Comparison of ENCODE assay signal across 1 cellular context in the genomic region with DNA sequence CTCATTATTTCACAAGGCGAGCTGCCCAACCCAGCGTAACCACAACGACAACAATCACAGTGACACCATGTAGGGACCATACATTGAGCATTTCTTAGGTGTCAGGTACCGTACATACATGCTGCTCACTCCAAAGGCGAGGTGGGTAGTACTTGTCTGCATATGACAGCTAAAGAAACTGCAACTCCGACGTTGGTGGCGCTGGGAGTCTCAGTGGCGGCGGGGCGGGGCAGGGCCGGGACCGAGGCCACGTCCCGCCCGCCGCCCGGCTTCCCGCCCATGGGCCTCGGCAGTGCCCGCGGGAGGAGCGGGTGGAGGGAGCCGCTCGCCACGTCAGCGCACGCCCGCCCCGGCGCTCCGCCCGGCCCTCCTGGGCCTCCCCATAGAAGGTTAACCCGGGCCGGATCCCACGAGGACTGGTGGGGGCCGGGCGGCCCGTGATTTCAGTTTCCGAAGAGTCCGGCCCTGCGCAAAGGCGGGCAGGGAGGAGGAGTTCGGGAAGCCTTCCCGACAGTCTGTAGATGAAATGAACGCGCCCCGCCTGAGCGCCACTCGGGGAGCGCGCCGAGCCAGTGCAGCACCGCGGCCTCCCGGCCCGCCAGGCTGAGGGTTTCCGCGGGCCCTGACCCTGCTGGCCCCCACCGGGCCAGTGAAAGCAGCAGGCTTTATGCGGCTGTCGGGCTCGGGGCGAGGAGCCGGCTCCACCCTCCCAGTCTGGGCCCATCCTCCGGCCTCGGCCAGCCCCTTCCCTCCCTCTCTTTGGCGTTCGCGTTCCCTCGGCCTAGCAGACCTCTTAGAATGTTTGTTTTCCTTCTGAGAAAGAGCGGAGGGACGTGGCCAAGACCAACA.
A peak's percentile ranks its signal among the peaks of the same experiment; 100 is the strongest.
TF ChIP-seq lines count a peak whose summit lies in the region.

No MANE protein-coding gene starts in this region.

TF ChIP-seq in HepG2, 621 proteins besides CTCF, POLR2A, EP300 and RAD21 (continued from another document and continues in another):
- TF ChIP-seq, protein P1, sequence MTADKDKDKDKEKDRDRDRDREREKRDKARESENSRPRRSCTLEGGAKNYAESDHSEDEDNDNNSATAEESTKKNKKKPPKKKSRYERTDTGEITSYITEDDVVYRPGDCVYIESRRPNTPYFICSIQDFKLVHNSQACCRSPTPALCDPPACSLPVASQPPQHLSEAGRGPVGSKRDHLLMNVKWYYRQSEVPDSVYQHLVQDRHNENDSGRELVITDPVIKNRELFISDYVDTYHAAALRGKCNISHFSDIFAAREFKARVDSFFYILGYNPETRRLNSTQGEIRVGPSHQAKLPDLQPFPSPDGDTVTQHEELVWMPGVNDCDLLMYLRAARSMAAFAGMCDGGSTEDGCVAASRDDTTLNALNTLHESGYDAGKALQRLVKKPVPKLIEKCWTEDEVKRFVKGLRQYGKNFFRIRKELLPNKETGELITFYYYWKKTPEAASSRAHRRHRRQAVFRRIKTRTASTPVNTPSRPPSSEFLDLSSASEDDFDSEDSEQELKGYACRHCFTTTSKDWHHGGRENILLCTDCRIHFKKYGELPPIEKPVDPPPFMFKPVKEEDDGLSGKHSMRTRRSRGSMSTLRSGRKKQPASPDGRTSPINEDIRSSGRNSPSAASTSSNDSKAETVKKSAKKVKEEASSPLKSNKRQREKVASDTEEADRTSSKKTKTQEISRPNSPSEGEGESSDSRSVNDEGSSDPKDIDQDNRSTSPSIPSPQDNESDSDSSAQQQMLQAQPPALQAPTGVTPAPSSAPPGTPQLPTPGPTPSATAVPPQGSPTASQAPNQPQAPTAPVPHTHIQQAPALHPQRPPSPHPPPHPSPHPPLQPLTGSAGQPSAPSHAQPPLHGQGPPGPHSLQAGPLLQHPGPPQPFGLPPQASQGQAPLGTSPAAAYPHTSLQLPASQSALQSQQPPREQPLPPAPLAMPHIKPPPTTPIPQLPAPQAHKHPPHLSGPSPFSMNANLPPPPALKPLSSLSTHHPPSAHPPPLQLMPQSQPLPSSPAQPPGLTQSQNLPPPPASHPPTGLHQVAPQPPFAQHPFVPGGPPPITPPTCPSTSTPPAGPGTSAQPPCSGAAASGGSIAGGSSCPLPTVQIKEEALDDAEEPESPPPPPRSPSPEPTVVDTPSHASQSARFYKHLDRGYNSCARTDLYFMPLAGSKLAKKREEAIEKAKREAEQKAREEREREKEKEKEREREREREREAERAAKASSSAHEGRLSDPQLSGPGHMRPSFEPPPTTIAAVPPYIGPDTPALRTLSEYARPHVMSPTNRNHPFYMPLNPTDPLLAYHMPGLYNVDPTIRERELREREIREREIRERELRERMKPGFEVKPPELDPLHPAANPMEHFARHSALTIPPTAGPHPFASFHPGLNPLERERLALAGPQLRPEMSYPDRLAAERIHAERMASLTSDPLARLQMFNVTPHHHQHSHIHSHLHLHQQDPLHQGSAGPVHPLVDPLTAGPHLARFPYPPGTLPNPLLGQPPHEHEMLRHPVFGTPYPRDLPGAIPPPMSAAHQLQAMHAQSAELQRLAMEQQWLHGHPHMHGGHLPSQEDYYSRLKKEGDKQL (CRISPR knock-in tag; IDR thresholded peaks at IDR 0.05; ENCODE audit: low read depth): no peak
- TF ChIP-seq ZNF780A (CRISPR knock-in tag; IDR thresholded peaks at IDR 0.05) (no peak), ZNF451 (CRISPR knock-in tag; IDR thresholded peaks at IDR 0.05) (peak; percentile 66; the same call in 1 of the 2 replicates), ZNF143 (CRISPR knock-in tag; IDR thresholded peaks at IDR 0.05) (peak; percentile 49; the same call in 1 of the 2 replicates), AGO2 (optimal IDR thresholded peaks at IDR 0.05; ENCODE audit: low read depth, low read length) (peak; percentile 80), HNRNPK (IDR thresholded peaks at IDR 0.05; ENCODE audit: low read depth, low read length, poor library complexity, severe bottlenecking) (peak; percentile 55), AHR (CRISPR knock-in tag; IDR thresholded peaks at IDR 0.05) (0 out of 2 replicates have a peak, but pooled peaks have one; percentile 2), HHEX (CRISPR knock-in tag; IDR thresholded peaks at IDR 0.05) (no peak), ZNF746 (CRISPR knock-in tag; IDR thresholded peaks at IDR 0.05) (peak; percentile 88), ZNF7 (CRISPR knock-in tag; IDR thresholded peaks at IDR 0.05) (no peak; the same call in 1 of the 2 replicates), GPN1 (CRISPR knock-in tag; IDR thresholded peaks at IDR 0.05; ENCODE audit: borderline replicate concordance) (0 out of 2 replicates have a peak, but pooled peaks have one; percentile 51), GZF1 (CRISPR knock-in tag; IDR thresholded peaks at IDR 0.05) (no peak), ZNF282 (IDR thresholded peaks at IDR 0.05; ENCODE audit: partially characterized antibody) (no peak), MBD4 (IDR thresholded peaks at IDR 0.05; ENCODE audit: borderline replicate concordance, low read length) (no peak), ZFYVE20 (CRISPR knock-in tag; IDR thresholded peaks at IDR 0.05; ENCODE audit: borderline replicate concordance, low read depth) (no peak), AKAP8 (CRISPR knock-in tag; IDR thresholded peaks at IDR 0.05) (peak; percentile 54; the same call in 1 of the 2 replicates), ZNF589 (CRISPR knock-in tag; conservative IDR thresholded peaks at IDR 0.05) (no peak), SRSF1 (optimal IDR thresholded peaks at IDR 0.05; ENCODE audit: low read depth, low read length) (no peak), DNMT3B (CRISPR knock-in tag; conservative IDR thresholded peaks at IDR 0.05) (no peak), NBN (conservative IDR thresholded peaks at IDR 0.05) (no peak), MYNN (CRISPR knock-in tag; IDR thresholded peaks at IDR 0.05; ENCODE audit: low read depth) (no peak), TOE1 (CRISPR knock-in tag; IDR thresholded peaks at IDR 0.05) (no peak), ZNF772 (CRISPR knock-in tag; IDR thresholded peaks at IDR 0.05) (no peak)
- TF ChIP-seq, protein P2, sequence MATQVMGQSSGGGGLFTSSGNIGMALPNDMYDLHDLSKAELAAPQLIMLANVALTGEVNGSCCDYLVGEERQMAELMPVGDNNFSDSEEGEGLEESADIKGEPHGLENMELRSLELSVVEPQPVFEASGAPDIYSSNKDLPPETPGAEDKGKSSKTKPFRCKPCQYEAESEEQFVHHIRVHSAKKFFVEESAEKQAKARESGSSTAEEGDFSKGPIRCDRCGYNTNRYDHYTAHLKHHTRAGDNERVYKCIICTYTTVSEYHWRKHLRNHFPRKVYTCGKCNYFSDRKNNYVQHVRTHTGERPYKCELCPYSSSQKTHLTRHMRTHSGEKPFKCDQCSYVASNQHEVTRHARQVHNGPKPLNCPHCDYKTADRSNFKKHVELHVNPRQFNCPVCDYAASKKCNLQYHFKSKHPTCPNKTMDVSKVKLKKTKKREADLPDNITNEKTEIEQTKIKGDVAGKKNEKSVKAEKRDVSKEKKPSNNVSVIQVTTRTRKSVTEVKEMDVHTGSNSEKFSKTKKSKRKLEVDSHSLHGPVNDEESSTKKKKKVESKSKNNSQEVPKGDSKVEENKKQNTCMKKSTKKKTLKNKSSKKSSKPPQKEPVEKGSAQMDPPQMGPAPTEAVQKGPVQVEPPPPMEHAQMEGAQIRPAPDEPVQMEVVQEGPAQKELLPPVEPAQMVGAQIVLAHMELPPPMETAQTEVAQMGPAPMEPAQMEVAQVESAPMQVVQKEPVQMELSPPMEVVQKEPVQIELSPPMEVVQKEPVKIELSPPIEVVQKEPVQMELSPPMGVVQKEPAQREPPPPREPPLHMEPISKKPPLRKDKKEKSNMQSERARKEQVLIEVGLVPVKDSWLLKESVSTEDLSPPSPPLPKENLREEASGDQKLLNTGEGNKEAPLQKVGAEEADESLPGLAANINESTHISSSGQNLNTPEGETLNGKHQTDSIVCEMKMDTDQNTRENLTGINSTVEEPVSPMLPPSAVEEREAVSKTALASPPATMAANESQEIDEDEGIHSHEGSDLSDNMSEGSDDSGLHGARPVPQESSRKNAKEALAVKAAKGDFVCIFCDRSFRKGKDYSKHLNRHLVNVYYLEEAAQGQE (IDR thresholded peaks at IDR 0.05; ENCODE audit: borderline replicate concordance in 1 of 2, low read depth in 1 of 2, low read length in 2 of 2): no peak
- TF ChIP-seq, protein P3, sequence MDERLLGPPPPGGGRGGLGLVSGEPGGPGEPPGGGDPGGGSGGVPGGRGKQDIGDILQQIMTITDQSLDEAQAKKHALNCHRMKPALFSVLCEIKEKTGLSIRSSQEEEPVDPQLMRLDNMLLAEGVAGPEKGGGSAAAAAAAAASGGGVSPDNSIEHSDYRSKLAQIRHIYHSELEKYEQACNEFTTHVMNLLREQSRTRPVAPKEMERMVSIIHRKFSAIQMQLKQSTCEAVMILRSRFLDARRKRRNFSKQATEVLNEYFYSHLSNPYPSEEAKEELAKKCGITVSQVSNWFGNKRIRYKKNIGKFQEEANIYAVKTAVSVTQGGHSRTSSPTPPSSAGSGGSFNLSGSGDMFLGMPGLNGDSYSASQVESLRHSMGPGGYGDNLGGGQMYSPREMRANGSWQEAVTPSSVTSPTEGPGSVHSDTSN (CRISPR knock-in tag; IDR thresholded peaks at IDR 0.05): no peak
- TF ChIP-seq, protein P4, sequence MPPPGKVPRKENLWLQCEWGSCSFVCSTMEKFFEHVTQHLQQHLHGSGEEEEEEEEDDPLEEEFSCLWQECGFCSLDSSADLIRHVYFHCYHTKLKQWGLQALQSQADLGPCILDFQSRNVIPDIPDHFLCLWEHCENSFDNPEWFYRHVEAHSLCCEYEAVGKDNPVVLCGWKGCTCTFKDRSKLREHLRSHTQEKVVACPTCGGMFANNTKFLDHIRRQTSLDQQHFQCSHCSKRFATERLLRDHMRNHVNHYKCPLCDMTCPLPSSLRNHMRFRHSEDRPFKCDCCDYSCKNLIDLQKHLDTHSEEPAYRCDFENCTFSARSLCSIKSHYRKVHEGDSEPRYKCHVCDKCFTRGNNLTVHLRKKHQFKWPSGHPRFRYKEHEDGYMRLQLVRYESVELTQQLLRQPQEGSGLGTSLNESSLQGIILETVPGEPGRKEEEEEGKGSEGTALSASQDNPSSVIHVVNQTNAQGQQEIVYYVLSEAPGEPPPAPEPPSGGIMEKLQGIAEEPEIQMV (CRISPR knock-in tag; IDR thresholded peaks at IDR 0.05; ENCODE audit: low read depth): peak; percentile 54; the same call in 1 of the 2 replicates
- TF ChIP-seq, protein P5, sequence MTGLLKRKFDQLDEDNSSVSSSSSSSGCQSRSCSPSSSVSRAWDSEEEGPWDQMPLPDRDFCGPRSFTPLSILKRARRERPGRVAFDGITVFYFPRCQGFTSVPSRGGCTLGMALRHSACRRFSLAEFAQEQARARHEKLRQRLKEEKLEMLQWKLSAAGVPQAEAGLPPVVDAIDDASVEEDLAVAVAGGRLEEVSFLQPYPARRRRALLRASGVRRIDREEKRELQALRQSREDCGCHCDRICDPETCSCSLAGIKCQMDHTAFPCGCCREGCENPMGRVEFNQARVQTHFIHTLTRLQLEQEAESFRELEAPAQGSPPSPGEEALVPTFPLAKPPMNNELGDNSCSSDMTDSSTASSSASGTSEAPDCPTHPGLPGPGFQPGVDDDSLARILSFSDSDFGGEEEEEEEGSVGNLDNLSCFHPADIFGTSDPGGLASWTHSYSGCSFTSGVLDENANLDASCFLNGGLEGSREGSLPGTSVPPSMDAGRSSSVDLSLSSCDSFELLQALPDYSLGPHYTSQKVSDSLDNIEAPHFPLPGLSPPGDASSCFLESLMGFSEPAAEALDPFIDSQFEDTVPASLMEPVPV (CRISPR knock-in tag; IDR thresholded peaks at IDR 0.05): peak; percentile 31; the same call in 1 of the 2 replicates
- TF ChIP-seq, protein P6, sequence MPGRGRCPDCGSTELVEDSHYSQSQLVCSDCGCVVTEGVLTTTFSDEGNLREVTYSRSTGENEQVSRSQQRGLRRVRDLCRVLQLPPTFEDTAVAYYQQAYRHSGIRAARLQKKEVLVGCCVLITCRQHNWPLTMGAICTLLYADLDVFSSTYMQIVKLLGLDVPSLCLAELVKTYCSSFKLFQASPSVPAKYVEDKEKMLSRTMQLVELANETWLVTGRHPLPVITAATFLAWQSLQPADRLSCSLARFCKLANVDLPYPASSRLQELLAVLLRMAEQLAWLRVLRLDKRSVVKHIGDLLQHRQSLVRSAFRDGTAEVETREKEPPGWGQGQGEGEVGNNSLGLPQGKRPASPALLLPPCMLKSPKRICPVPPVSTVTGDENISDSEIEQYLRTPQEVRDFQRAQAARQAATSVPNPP (CRISPR knock-in tag; IDR thresholded peaks at IDR 0.05): peak; percentile 71
- TF ChIP-seq, protein P7, sequence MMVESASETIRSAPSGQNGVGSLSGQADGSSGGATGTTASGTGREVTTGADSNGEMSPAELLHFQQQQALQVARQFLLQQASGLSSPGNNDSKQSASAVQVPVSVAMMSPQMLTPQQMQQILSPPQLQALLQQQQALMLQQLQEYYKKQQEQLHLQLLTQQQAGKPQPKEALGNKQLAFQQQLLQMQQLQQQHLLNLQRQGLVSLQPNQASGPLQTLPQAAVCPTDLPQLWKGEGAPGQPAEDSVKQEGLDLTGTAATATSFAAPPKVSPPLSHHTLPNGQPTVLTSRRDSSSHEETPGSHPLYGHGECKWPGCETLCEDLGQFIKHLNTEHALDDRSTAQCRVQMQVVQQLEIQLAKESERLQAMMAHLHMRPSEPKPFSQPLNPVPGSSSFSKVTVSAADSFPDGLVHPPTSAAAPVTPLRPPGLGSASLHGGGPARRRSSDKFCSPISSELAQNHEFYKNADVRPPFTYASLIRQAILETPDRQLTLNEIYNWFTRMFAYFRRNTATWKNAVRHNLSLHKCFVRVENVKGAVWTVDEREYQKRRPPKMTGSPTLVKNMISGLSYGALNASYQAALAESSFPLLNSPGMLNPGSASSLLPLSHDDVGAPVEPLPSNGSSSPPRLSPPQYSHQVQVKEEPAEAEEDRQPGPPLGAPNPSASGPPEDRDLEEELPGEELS (CRISPR knock-in tag; IDR thresholded peaks at IDR 0.05): no peak
- TF ChIP-seq, protein P8, sequence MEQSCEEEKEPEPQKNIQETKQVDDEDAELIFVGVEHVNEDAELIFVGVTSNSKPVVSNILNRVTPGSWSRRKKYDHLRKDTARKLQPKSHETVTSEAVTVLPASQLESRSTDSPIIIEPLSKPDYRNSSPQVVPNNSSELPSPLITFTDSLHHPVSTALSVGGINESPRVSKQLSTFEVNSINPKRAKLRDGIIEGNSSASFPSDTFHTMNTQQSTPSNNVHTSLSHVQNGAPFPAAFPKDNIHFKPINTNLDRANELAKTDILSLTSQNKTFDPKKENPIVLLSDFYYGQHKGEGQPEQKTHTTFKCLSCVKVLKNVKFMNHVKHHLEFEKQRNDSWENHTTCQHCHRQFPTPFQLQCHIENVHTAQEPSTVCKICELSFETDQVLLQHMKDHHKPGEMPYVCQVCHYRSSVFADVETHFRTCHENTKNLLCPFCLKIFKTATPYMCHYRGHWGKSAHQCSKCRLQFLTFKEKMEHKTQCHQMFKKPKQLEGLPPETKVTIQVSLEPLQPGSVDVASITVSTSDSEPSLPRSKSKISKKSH (CRISPR knock-in tag; IDR thresholded peaks at IDR 0.05; ENCODE audit: borderline replicate concordance): no peak
- TF ChIP-seq, protein P9, sequence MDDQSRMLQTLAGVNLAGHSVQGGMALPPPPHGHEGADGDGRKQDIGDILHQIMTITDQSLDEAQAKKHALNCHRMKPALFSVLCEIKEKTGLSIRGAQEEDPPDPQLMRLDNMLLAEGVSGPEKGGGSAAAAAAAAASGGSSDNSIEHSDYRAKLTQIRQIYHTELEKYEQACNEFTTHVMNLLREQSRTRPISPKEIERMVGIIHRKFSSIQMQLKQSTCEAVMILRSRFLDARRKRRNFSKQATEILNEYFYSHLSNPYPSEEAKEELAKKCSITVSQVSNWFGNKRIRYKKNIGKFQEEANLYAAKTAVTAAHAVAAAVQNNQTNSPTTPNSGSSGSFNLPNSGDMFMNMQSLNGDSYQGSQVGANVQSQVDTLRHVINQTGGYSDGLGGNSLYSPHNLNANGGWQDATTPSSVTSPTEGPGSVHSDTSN (CRISPR knock-in tag; IDR thresholded peaks at IDR 0.05; ENCODE audit: borderline replicate concordance): no peak
